15 cellular contexts compared by ENCODE assay signal in the genomic region with DNA sequence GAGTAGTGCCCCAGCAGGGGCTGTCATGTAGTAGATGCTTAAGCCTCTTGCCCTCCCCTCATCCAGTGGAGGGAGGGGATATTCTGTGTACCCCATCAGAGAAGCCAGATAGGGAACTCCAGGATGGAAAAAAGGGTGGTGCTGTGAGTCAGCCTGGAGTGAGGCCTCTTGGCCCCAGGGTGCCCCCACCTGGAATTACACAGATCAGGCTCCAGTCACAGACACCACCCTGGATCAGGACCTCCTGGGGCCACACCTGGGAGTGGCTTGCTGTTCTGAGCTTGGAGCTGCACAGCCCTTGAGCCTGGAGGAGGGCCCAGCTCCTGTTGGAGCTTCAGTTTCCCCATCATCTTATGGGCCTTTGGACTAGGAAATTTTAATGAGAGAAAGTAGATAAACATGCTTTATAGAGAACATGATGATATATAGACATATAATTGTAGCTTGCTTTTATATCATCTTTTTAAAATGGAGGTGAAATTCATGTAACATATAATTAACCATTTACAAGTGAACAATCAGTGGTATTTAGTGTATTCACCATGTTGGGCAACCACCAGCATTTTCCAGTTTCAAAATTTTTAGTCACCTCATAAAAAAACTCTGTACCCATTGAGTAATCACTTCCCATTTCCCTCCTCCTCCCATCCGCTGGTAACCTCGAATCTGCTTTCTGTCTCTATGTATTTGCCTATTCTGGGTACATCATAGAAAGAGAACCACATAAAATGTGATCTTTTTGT. TPM values are rescaled to one million over a fixed set of nuclear protein-coding genes. Genes with fewer than 3 reads are reported as not detected.
A peak's percentile ranks its signal among the peaks of the same experiment; 100 is the strongest.
DNase-seq lines count a peak whose midpoint lies in the region; ATAC-seq, FAIRE-seq and TF ChIP-seq lines count a peak whose summit lies in the region.
"Had no signal": no experiment of that assay in that cellular context is flagged by ENCODE, and none has a peak within 500 bp of the region (broad histone marks: within the 10 kb centered on the region; RNA-seq: fewer than 3 reads in every experiment).

No MANE protein-coding gene starts in this region.

- intact Hi-C loops in PC-3 (cut with micrococcal nuclease) = no loop called here

- DNase-seq in A172 (ENCODE audit: low spot score) (peak; percentile 30), EH (ENCODE audit: low read depth) (peak; percentile 8), PC-3 (peak; percentile 45), bronchial epithelial cell (ENCODE audit: low read depth) (peak; percentile 12), HFFc6 (no peak), NCI-H510A treated with DMSO at 0.1 percent for 48 hours (lab: John Stamatoyannopoulos, UW) (no peak), NCI-H524 (lab: John Stamatoyannopoulos, UW) (no peak)
- DNase-seq: CD4-positive, CD25-positive, alpha-beta regulatory T cell; NCI-H524 treated with DMSO at 0.1 percent for 48 hours; uterus had no signal

- peaks cover 3% of the 10 kb centered on the region for H3K27me3 Mint-ChIP-seq in HFFc6 (ENCODE audit: insufficient read depth)

- H3K9me3 ChIP-seq in PC-3 (ENCODE audit: low read length) = no peaks in the 10 kb centered on the region
- H3K9me3 ChIP-seq: right atrium auricular region, uterus had no signal

- H2AFZ ChIP-seq in PC-3 (ENCODE audit: low read length) = no peak overlapping the region
- H2AFZ ChIP-seq: GM23338 had no signal

- peaks cover 3% of the 10 kb centered on the region; the same call in 1 of the 2 replicates for H3K27me3 ChIP-seq in PC-3 (ENCODE audit: low read length)
- H3K27me3 ChIP-seq in bronchial epithelial cell (ENCODE audit: control insufficient read depth, insufficient read depth, low read length) = no peaks in the 10 kb centered on the region
- H3K27me3 ChIP-seq: right atrium auricular region, uterus had no signal

- no peak overlapping the region for H3K4me3 ChIP-seq in PC-3 (ENCODE audit: low read length)
- H3K4me3 ChIP-seq in bronchial epithelial cell (ENCODE audit: low read depth, low read length) = no peak overlapping the region
- H3K4me3 ChIP-seq: esophagus muscularis mucosa, GM23338, right atrium auricular region, uterus had no signal

- no peaks in the 10 kb centered on the region for H3K36me3 ChIP-seq in PC-3 (ENCODE audit: low read depth, low read length)
- H3K36me3 ChIP-seq in bronchial epithelial cell (ENCODE audit: control insufficient read depth, insufficient read depth, low read length) = no peaks in the 10 kb centered on the region
- H3K36me3 ChIP-seq: esophagus muscularis mucosa, right atrium auricular region, uterus had no signal

- POLR2A ChIA-PET in PC-3 (lab: Charles Lee; ENCODE audit: unreplicated experiment) = no interaction called here

- H3K4me2 ChIP-seq in PC-3 (ENCODE audit: low read length) = no peak overlapping the region
- H3K4me2 ChIP-seq: GM23338 had no signal

- no peaks in the 10 kb centered on the region for H3K36me3 Mint-ChIP-seq in HFFc6 (ENCODE audit: low read depth)

- ATAC-seq in PC-3 (no peak; the same call in 1 of the 2 replicates), GM21717 (IDR thresholded peaks at IDR 0.05; ENCODE audit: unreplicated experiment) (no peak)
- ATAC-seq: GM23338 had no signal

- CTCF ChIA-PET in PC-3 (lab: Charles Lee) = no interaction called here

- no peaks in the 10 kb centered on the region for H3K9me2 ChIP-seq in PC-3 (replicated peaks; ENCODE audit: low read length)

- no peak overlapping the region for H3K27ac Mint-ChIP-seq in HFFc6
- H3K27ac Mint-ChIP-seq: GM23338 had no signal

- H4K20me1 ChIP-seq in PC-3 (ENCODE audit: low read length) = no peaks in the 10 kb centered on the region

- no peak overlapping the region for H3K9ac ChIP-seq in PC-3 (ENCODE audit: low read length)

- TF ChIP-seq CTCF in PC-3 (conservative IDR thresholded peaks at IDR 0.05; ENCODE audit: low read depth, low read length) = no peak
- TF ChIP-seq CTCF in bronchial epithelial cell (IDR thresholded peaks at IDR 0.05; ENCODE audit: insufficient read depth, low read length, severe bottlenecking) = no peak
- TF ChIP-seq CTCF in HFFc6 (IDR thresholded peaks at IDR 0.05) = no peak

- no peaks in the 10 kb centered on the region for H3F3A ChIP-seq in PC-3 (ENCODE audit: low read length, unreplicated experiment)

- H3K27ac ChIP-seq in PC-3 (ENCODE audit: low read length) = no peak overlapping the region
- H3K27ac ChIP-seq: esophagus muscularis mucosa, right atrium auricular region, uterus had no signal

- no peak overlapping the region for H3K4me3 Mint-ChIP-seq in HFFc6
- H3K4me3 Mint-ChIP-seq: CD4-positive, CD25-positive, alpha-beta regulatory T cell; central memory CD8-positive, alpha-beta T cell; GM23338 had no signal

- no peak for FAIRE-seq in bronchial epithelial cell (lab: Jason Lieb, UNC)

- no TSS peak for BruUV-seq in PC-3 (replicated peaks; lab: Mats Ljungman, UMichigan)

- peaks cover 6% of the 10 kb centered on the region; the same call in 1 of the 2 replicates for H3K4me1 ChIP-seq in PC-3 (ENCODE audit: insufficient read depth, low read length)
- H3K4me1 ChIP-seq: esophagus muscularis mucosa, right atrium auricular region, uterus had no signal

- peaks cover 9% of the 10 kb centered on the region; the same call in 1 of the 2 replicates for H3K9me3 Mint-ChIP-seq in HFFc6

- no peaks in the 10 kb centered on the region for H3K4me1 Mint-ChIP-seq in HFFc6 (ENCODE audit: low read depth)
- H3K4me1 Mint-ChIP-seq: GM23338 had no signal

- H3K79me2 ChIP-seq in PC-3 (ENCODE audit: low read length) = no peaks in the 10 kb centered on the region

RNA-seq across cellular contexts. Expression of a gene that starts 24.6 kb away (rescaled TPM):
- not detected in 2 replicates for total RNA-seq in A172 (2014; rRNA removed; shearing (Covaris generic))
- 0.07 TPM in 1 of 2 replicates, not detected in the other for total RNA-seq in PC-3 (2014; rRNA removed)
- 0.13 TPM in 1 of 2 replicates, not detected in the other for total RNA-seq in bronchial epithelial cell
- not detected for total RNA-seq in HFFc6 (2021; fragmentation: NEBNext Ultra II Directional; extraction: Animal tissue kit (Norgen Biotek cat#: 25700))
- total RNA-seq: CD4-positive, CD25-positive, alpha-beta regulatory T cell; esophagus muscularis mucosa; right atrium auricular region; uterus had no signal

RNA-seq across cellular contexts. Expression of a gene that starts 53.6 kb away (rescaled TPM):
- not detected in 2 replicates for total RNA-seq in A172 (2014; rRNA removed; shearing (Covaris generic))
- total RNA-seq in PC-3 (2014; rRNA removed) (not detected in 2 replicates), bronchial epithelial cell (not detected in 2 replicates)
- not detected for total RNA-seq in HFFc6 (2021; fragmentation: NEBNext Ultra II Directional; extraction: Animal tissue kit (Norgen Biotek cat#: 25700))
- total RNA-seq: CD4-positive, CD25-positive, alpha-beta regulatory T cell; esophagus muscularis mucosa; GM23338; right atrium auricular region; uterus had no signal

Comparison
In these comparisons a context has a peak if more than half of its experiments do, and no peak if none do; other contexts are left out.
1. DNase-seq: peak in A172 (single experiment), EH (single experiment), PC-3 (single experiment) and bronchial epithelial cell (single experiment); none in HFFc6 (single experiment), NCI-H510A treated with DMSO at 0.1 percent for 48 hours (single experiment) and NCI-H524 (0 of 2).